31 cellular contexts compared by ENCODE assay signal in the genomic region with DNA sequence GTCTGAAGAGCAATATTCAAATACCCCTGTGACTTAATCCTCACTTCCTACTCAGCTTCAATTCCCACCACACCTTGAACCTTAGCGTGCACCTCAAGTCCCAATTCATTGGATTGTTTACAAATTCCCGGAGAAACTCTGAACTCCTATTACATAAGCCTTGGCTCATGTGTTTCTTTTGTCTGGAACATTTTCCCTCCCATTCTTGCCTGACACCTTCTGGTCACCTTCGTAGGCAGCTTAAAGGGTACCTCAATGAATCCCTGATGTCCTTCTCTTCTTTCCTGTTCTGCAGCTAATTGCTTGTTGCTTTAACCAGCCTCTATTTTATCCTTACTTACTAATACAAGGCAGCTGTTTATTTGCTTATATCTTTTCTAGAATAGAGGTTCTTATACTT.
"Had no signal": no experiment of that assay in that cellular context is flagged by ENCODE, and none has a peak within 500 bp of the region (broad histone marks: within the 10 kb centered on the region; RNA-seq: fewer than 3 reads in every experiment).

No MANE protein-coding gene starts in this region.

- H3K36me3 Mint-ChIP-seq: activated naive CD4-positive, alpha-beta T cell treated with anti-CD3 and anti-CD28 coated beads, Interleukin-2, amount 10 ng/mL, durations not matched to agents 7 days and 5 days; activated naive CD4-positive, alpha-beta T cell treated with anti-CD3 and anti-CD28 coated beads, Interleukin-2, amount 50 U/mL, for 72 hours; activated naive CD8-positive, alpha-beta T cell treated with anti-CD3 and anti-CD28 coated beads, Interleukin-2, amount 10 ng/mL, durations not matched to agents 7 days and 5 days had no signal

- H3K4me1 ChIP-seq: ascending aorta, esophagus muscularis mucosa, foreskin keratinocyte, gastrocnemius medialis, heart left ventricle had no signal

- H3K9me3 ChIP-seq: ascending aorta, esophagus muscularis mucosa, gastrocnemius medialis, heart left ventricle had no signal

- H3K9me3 Mint-ChIP-seq: activated CD4-positive, alpha-beta memory T cell treated with anti-CD3 and anti-CD28 coated beads, Interleukin-2, amount 10 ng/mL, durations not matched to agents 7 days and 5 days; activated CD4-positive, alpha-beta T cell treated with anti-CD3 and anti-CD28 coated beads, Interleukin-2, amount 10 ng/mL, durations not matched to agents 7 days and 5 days; activated naive CD4-positive, alpha-beta T cell treated with anti-CD3 and anti-CD28 coated beads, Interleukin-2, amount 10 ng/mL, durations not matched to agents 7 days and 5 days; activated naive CD8-positive, alpha-beta T cell treated with anti-CD3 and anti-CD28 coated beads, Interleukin-2, amount 10 ng/mL, durations not matched to agents 7 days and 5 days; activated T-cell treated with anti-CD3 and anti-CD28 coated beads, Interleukin-2, amount 50 U/mL, for 24 hours; activated T-cell treated with anti-CD3 and anti-CD28 coated beads, Interleukin-2, amount 50 U/mL, for 72 hours; central memory CD8-positive, alpha-beta T cell had no signal

- DNase-seq: activated CD4-positive, alpha-beta memory T cell treated with anti-CD3 and anti-CD28 coated beads, Interleukin-2, amount 10 ng/mL, durations not matched to agents 7 days and 5 days; activated CD4-positive, alpha-beta T cell treated with anti-CD3 and anti-CD28 coated beads for 1 hour; activated CD4-positive, alpha-beta T cell treated with anti-CD3 and anti-CD28 coated beads for 4 hours; activated CD4-positive, alpha-beta T cell treated with anti-CD3 and anti-CD28 coated beads, Interleukin-2, amount 10 ng/mL, durations not matched to agents 7 days and 5 days; activated CD4-positive, alpha-beta T cell treated with anti-CD3 and anti-CD28 coated beads, Interleukin-2, amount 50 U/mL, for 4 hours; activated CD8-positive, alpha-beta memory T cell treated with anti-CD3 and anti-CD28 coated beads, Interleukin-2, amount 50 U/mL, for 48 hours; activated gamma-delta T cell; activated naive CD4-positive, alpha-beta T cell; activated naive CD4-positive, alpha-beta T cell treated with anti-CD3 and anti-CD28 coated beads, Interleukin-2, amount 10 ng/mL, durations not matched to agents 7 days and 5 days; activated naive CD8-positive, alpha-beta T cell treated with anti-CD3 and anti-CD28 coated beads, Interleukin-2, amount 10 ng/mL, durations not matched to agents 7 days and 5 days; activated T-cell treated with anti-CD3 and anti-CD28 coated beads for 4 hours; activated T-cell treated with anti-CD3 and anti-CD28 coated beads, Interleukin-2, amount 50 U/mL, for 24 hours; activated T-cell treated with anti-CD3 and anti-CD28 coated beads, Interleukin-2, amount 50 U/mL, for 72 hours; brain microvascular endothelial cell; dorsolateral prefrontal cortex; effector memory CD4-positive, alpha-beta T cell; erythroblast; foreskin keratinocyte; gastrocnemius medialis; glutamatergic neuron; heart left ventricle; T-helper 2 cell had no signal

- H3K27me3 Mint-ChIP-seq: activated CD4-positive, alpha-beta memory T cell treated with anti-CD3 and anti-CD28 coated beads, Interleukin-2, amount 10 ng/mL, durations not matched to agents 7 days and 5 days; activated CD4-positive, alpha-beta T cell treated with anti-CD3 and anti-CD28 coated beads, Interleukin-2, amount 10 ng/mL, durations not matched to agents 7 days and 5 days; activated naive CD4-positive, alpha-beta T cell treated with anti-CD3 and anti-CD28 coated beads, Interleukin-2, amount 10 ng/mL, durations not matched to agents 7 days and 5 days; central memory CD8-positive, alpha-beta T cell; dendritic cell treated with granulocyte-macrophage colony-stimulating factor and Interleukin-4, amounts not matched to agents 40 ng/mL and 50 ng/mL, for 4 days had no signal

- H3K27ac ChIP-seq: ascending aorta, brain microvascular endothelial cell, coronary artery, dorsolateral prefrontal cortex, esophagus muscularis mucosa, foreskin keratinocyte, gastrocnemius medialis, heart left ventricle, VCaP had no signal

- H3K4me3 ChIP-seq: ascending aorta, coronary artery, dorsolateral prefrontal cortex, esophagus muscularis mucosa, gastrocnemius medialis, heart left ventricle had no signal

- H3K4me3 Mint-ChIP-seq: activated CD4-positive, alpha-beta memory T cell treated with anti-CD3 and anti-CD28 coated beads, Interleukin-2, amount 10 ng/mL, durations not matched to agents 7 days and 5 days; activated CD4-positive, alpha-beta T cell treated with anti-CD3 and anti-CD28 coated beads, Interleukin-2, amount 10 ng/mL, durations not matched to agents 7 days and 5 days; activated naive CD4-positive, alpha-beta T cell treated with anti-CD3 and anti-CD28 coated beads, Interleukin-2, amount 10 ng/mL, durations not matched to agents 7 days and 5 days; activated naive CD8-positive, alpha-beta T cell treated with anti-CD3 and anti-CD28 coated beads, Interleukin-2, amount 10 ng/mL, durations not matched to agents 7 days and 5 days; activated T-cell treated with anti-CD3 and anti-CD28 coated beads, Interleukin-2, amount 50 U/mL, for 24 hours; activated T-cell treated with anti-CD3 and anti-CD28 coated beads, Interleukin-2, amount 50 U/mL, for 72 hours; central memory CD8-positive, alpha-beta T cell; dendritic cell treated with granulocyte-macrophage colony-stimulating factor and Interleukin-4, amounts not matched to agents 40 ng/mL and 50 ng/mL, for 4 days; WTC11 had no signal

- ATAC-seq: activated naive CD4-positive, alpha-beta T cell treated with anti-CD3 and anti-CD28 coated beads, Interleukin-2, amount 50 U/mL, for 72 hours; activated T-cell treated with anti-CD3 and anti-CD28 coated beads, Interleukin-2, amount 50 U/mL, for 72 hours; foreskin keratinocyte; gastrocnemius medialis; heart left ventricle; WTC11 had no signal

- FAIRE-seq: TTC549 had no signal

- H3K27me3 ChIP-seq: ascending aorta, brain microvascular endothelial cell, dorsolateral prefrontal cortex, foreskin keratinocyte, gastrocnemius medialis had no signal

- H3K36me3 ChIP-seq: ascending aorta, brain microvascular endothelial cell, esophagus muscularis mucosa, gastrocnemius medialis, heart left ventricle had no signal

- H3K27ac Mint-ChIP-seq: activated CD4-positive, alpha-beta memory T cell treated with anti-CD3 and anti-CD28 coated beads, Interleukin-2, amount 10 ng/mL, durations not matched to agents 7 days and 5 days; activated CD4-positive, alpha-beta T cell treated with anti-CD3 and anti-CD28 coated beads, Interleukin-2, amount 10 ng/mL, durations not matched to agents 7 days and 5 days; activated naive CD4-positive, alpha-beta T cell treated with anti-CD3 and anti-CD28 coated beads, Interleukin-2, amount 10 ng/mL, durations not matched to agents 7 days and 5 days; activated naive CD4-positive, alpha-beta T cell treated with anti-CD3 and anti-CD28 coated beads, Interleukin-2, amount 50 U/mL, for 72 hours; activated naive CD8-positive, alpha-beta T cell treated with anti-CD3 and anti-CD28 coated beads, Interleukin-2, amount 10 ng/mL, durations not matched to agents 7 days and 5 days; activated T-cell treated with anti-CD3 and anti-CD28 coated beads, Interleukin-2, amount 50 U/mL, for 24 hours; activated T-cell treated with anti-CD3 and anti-CD28 coated beads, Interleukin-2, amount 50 U/mL, for 72 hours; dendritic cell treated with granulocyte-macrophage colony-stimulating factor and Interleukin-4, amounts not matched to agents 40 ng/mL and 50 ng/mL, for 4 days had no signal

- H3K4me1 Mint-ChIP-seq: activated CD4-positive, alpha-beta memory T cell treated with anti-CD3 and anti-CD28 coated beads, Interleukin-2, amount 10 ng/mL, durations not matched to agents 7 days and 5 days; activated CD4-positive, alpha-beta T cell treated with anti-CD3 and anti-CD28 coated beads, Interleukin-2, amount 10 ng/mL, durations not matched to agents 7 days and 5 days; activated naive CD4-positive, alpha-beta T cell treated with anti-CD3 and anti-CD28 coated beads, Interleukin-2, amount 10 ng/mL, durations not matched to agents 7 days and 5 days; activated naive CD8-positive, alpha-beta T cell treated with anti-CD3 and anti-CD28 coated beads, Interleukin-2, amount 10 ng/mL, durations not matched to agents 7 days and 5 days; central memory CD8-positive, alpha-beta T cell had no signal
